Comparison of ENCODE assay signal across 20 cellular contexts in the genomic region with DNA sequence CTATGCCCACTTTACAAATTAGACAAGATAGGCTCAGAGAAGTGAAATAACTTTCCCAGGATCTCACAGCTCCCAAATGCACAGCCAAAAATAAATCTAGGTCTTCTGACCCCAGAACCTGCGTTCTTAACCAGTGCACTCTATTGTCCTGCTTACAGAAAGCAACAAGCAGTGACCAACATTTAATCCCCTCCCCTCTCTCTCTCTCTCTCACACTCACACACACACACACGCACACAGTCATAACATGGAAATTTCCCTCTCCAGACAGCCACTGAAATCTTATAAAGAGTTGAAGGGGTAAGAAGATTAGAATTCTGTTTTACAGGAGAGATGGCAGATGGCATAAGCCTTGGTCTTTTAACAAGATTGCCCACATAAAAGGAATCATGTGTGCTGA. TPM values are rescaled to one million over a fixed set of nuclear protein-coding genes. Genes with fewer than 3 reads are reported as not detected.
DNase-seq lines count a peak whose midpoint lies in the region; ATAC-seq, FAIRE-seq and TF ChIP-seq lines count a peak whose summit lies in the region.
"Had no signal": no experiment of that assay in that cellular context is flagged by ENCODE, and none has a peak within 500 bp of the region (broad histone marks: within the 10 kb centered on the region; RNA-seq: fewer than 3 reads in every experiment).

No MANE protein-coding gene starts in this region.

- no peak overlapping the region for H3K4me2 ChIP-seq in neural progenitor cell
- no peak overlapping the region for H3K4me2 ChIP-seq in HepG2 (ENCODE audit: low read depth, low read length)
- H3K4me2 ChIP-seq: BLaER1 had no signal

- in situ Hi-C loops in HepG2 (cut with HindIII; ENCODE audit: extremely low pct_ligation_motif_present, low pct_unique_long_range_greater_than_20kb), result no loop called here

- H3K79me2 ChIP-seq in neural progenitor cell (ENCODE audit: low read depth) (no peaks in the 10 kb centered on the region), HepG2 (ENCODE audit: insufficient read depth, low read length) (no peaks in the 10 kb centered on the region)

- intact Hi-C loops in adrenal gland (cut with DNase I), result no loop called here
- intact Hi-C loops in HepG2 (cut with micrococcal nuclease; ENCODE audit: unreplicated experiment), result no loop called here

- POLR2A ChIA-PET in HepG2 (lab: Yijun Ruan, JAX), result no interaction called here

- H3K9me3 Mint-ChIP-seq in neural progenitor cell, result no peaks in the 10 kb centered on the region
- H3K9me3 Mint-ChIP-seq: CD14-positive monocyte; CD4-positive, alpha-beta memory T cell had no signal

- H3K27me3 ChIP-seq in WERI-Rb-1 (ENCODE audit: insufficient read depth, low read depth, severe bottlenecking) (no peaks in the 10 kb centered on the region), neural progenitor cell (no peaks in the 10 kb centered on the region), adrenal gland (no peaks in the 10 kb centered on the region), HepG2 (ENCODE audit: control insufficient read depth in 1 of 2, insufficient read depth in 2 of 2, low read length in 2 of 2) (no peaks in the 10 kb centered on the region)
- H3K27me3 ChIP-seq: BLaER1 had no signal

- no TSS peak for BruUV-seq in HepG2 (replicated peaks; lab: Mats Ljungman, UMichigan)

- no peaks in the 10 kb centered on the region for H3K4me1 ChIP-seq in neural progenitor cell
- H3K4me1 ChIP-seq in adrenal gland (replicated peaks in 1 of 2), result no peaks in the 10 kb centered on the region
- no peaks in the 10 kb centered on the region for H3K4me1 ChIP-seq in HepG2 (ENCODE audit: insufficient read depth, low read length)
- H3K4me1 ChIP-seq: BLaER1 had no signal

- no peak for TF ChIP-seq POLR2A in adrenal gland (IDR thresholded peaks at IDR 0.05)
- no peak for TF ChIP-seq POLR2A in HepG2 (IDR thresholded peaks at IDR 0.05; ENCODE audit: insufficient read depth in 1 of 2, low read depth in 2 of 2, low read length in 2 of 2)

- H2AFZ ChIP-seq in neural progenitor cell (replicated peaks), result peak overlapping the region; percentile 5
- H2AFZ ChIP-seq in HepG2 (ENCODE audit: low read length), result no peak overlapping the region
- H2AFZ ChIP-seq: GM23248 had no signal

- WGBS in adrenal gland, 4 donors, result 50 to 78% (median 69%) methylated on average over 2 of the region's 2 CpGs
- 79% methylated on average over 2 of the region's 2 CpGs for whole genome bisulfite sequencing in HepG2 (ENCODE audit: low lambda C conversion rate)

- no peak for TF ChIP-seq RAD21 in HepG2 (CRISPR knock-in tag; IDR thresholded peaks at IDR 0.05)

- no peak overlapping the region for H3K27ac Mint-ChIP-seq in neural progenitor cell

- H3K36me3 ChIP-seq in WERI-Rb-1 (peaks cover 30% of the 10 kb centered on the region), neural progenitor cell (no peaks in the 10 kb centered on the region), adrenal gland (replicated peaks in 1 of 2) (peaks cover 0 to 61% of the 10 kb centered on the region in 2 donors), HepG2 (replicated peaks in 1 of 2; ENCODE audit: control insufficient read depth in 1 of 2, insufficient read depth in 2 of 2, low read length in 2 of 2) (peaks cover 5 to 37% of the 10 kb centered on the region in 2 experiments)

- H3K27ac ChIP-seq in WERI-Rb-1 (peak overlapping the region; percentile 33), neural progenitor cell (no peak overlapping the region), adrenal gland (no peak overlapping the region), HepG2 (ENCODE audit: extremely low read length, insufficient read depth, low read length) (no peak overlapping the region)
- H3K27ac ChIP-seq: BLaER1, GM23248, HL-60 had no signal

- H3K9ac ChIP-seq in neural progenitor cell (no peak overlapping the region), HepG2 (ENCODE audit: insufficient read depth, low read depth, low read length) (no peak overlapping the region)
- H3K9ac ChIP-seq: BLaER1, GM23248 had no signal

- FAIRE-seq in HepG2 (lab: Jason Lieb, UNC), result no peak
- FAIRE-seq: A204.1, G401.6, GM12891, GM19239, H54, K562 had no signal

- DNase-seq in NCI-H524 treated with DMSO at 0.1 percent for 48 hours (lab: John Stamatoyannopoulos, UW), result peak; percentile 92
- DNase-seq in WERI-Rb-1, result peak; percentile 81
- DNase-seq in neural progenitor cell (ENCODE audit: low spot score), result no peak
- DNase-seq in adrenal gland, result no peak
- DNase-seq in HepG2 (ENCODE audit: low spot score), result no peak
- DNase-seq: CD4-positive, alpha-beta memory T cell; GM23248; HCEC 1CT; IMR-90 had no signal

- no peaks in the 10 kb centered on the region for H3K9me3 ChIP-seq in WERI-Rb-1 (ENCODE audit: severe bottlenecking)
- H3K9me3 ChIP-seq in neural progenitor cell (ENCODE audit: low read depth), result no peaks in the 10 kb centered on the region
- H3K9me3 ChIP-seq in adrenal gland (replicated peaks in 1 of 3), result no peaks in the 10 kb centered on the region
- no peaks in the 10 kb centered on the region for H3K9me3 ChIP-seq in HepG2 (ENCODE audit: low read length)
- H3K9me3 ChIP-seq: BLaER1 had no signal

- peaks cover 13% of the 10 kb centered on the region for H3K36me3 Mint-ChIP-seq in neural progenitor cell

- TF ChIP-seq CTCF in WERI-Rb-1 (IDR thresholded peaks at IDR 0.05; ENCODE audit: low read depth, low read length), result no peak
- no peak for TF ChIP-seq CTCF in neural progenitor cell (IDR thresholded peaks at IDR 0.05)
- TF ChIP-seq CTCF in adrenal gland (IDR thresholded peaks at IDR 0.05), result no peak
- TF ChIP-seq CTCF in HepG2 (CRISPR knock-in tag; IDR thresholded peaks at IDR 0.05), result no peak

- no peak overlapping the region for H3K4me3 ChIP-seq in WERI-Rb-1 (ENCODE audit: low read depth, low read length)
- H3K4me3 ChIP-seq in neural progenitor cell, result no peak overlapping the region
- no peak overlapping the region for H3K4me3 ChIP-seq in adrenal gland
- H3K4me3 ChIP-seq in HepG2 (replicated peaks in 1 of 3; ENCODE audit: insufficient read depth in 1 of 3, low read depth in 2 of 3, low read length in 3 of 3), result no peak overlapping the region
- H3K4me3 ChIP-seq: BLaER1, GM23248, K562 had no signal

- H3F3A ChIP-seq in neural progenitor cell (ENCODE audit: low read depth), result no peaks in the 10 kb centered on the region

- H4K20me1 ChIP-seq in neural progenitor cell (ENCODE audit: low read depth) (no peaks in the 10 kb centered on the region), HepG2 (ENCODE audit: insufficient read depth, low read length) (no peaks in the 10 kb centered on the region)
- H4K20me1 ChIP-seq: BLaER1 had no signal

- no peak for ATAC-seq in HepG2
- ATAC-seq in HG03175 (IDR thresholded peaks at IDR 0.05; ENCODE audit: unreplicated experiment), result no peak
- ATAC-seq: K562 had no signal

- CTCF ChIA-PET in HepG2 (lab: Yijun Ruan, JAX; ENCODE audit: low intra/inter-chr PET ratio, low total read pairs), result no interaction called here

- peaks cover 3% of the 10 kb centered on the region for H3K4me1 Mint-ChIP-seq in neural progenitor cell
- H3K4me1 Mint-ChIP-seq: CD4-positive, alpha-beta memory T cell had no signal

- no peaks in the 10 kb centered on the region for H3K27me3 Mint-ChIP-seq in neural progenitor cell (ENCODE audit: insufficient read depth, low read depth)
- H3K27me3 Mint-ChIP-seq: CD4-positive, alpha-beta memory T cell had no signal

- TF ChIP-seq EP300 in HepG2 (IDR thresholded peaks at IDR 0.05; ENCODE audit: low read depth in 2 of 2, low read length in 2 of 2) (no peak), HepG2 (CRISPR knock-in tag; IDR thresholded peaks at IDR 0.05; ENCODE audit: borderline replicate concordance) (no peak)

- no peak overlapping the region for H3K4me3 Mint-ChIP-seq in neural progenitor cell
- H3K4me3 Mint-ChIP-seq: CD14-positive monocyte; CD4-positive, alpha-beta memory T cell had no signal

RNA-seq across cellular contexts. Expression of a gene that starts 29.5 kb away (rescaled TPM):
- total RNA-seq in neural progenitor cell (ENCODE audit: low replicate concordance) (0.96 and 2.5 TPM in 2 replicates), adrenal gland (10 to 100 TPM; 15.9 to 39.1 (median 18.6) TPM), HepG2 (2016; rRNA removed; fragmentation: Illumina TruSeq; extraction: Trizol) (11.1 and 18.6 TPM in 2 replicates)
- polyA plus RNA-seq in adrenal gland (10 to 100 TPM; 21.5 to 43.7 (median 22.3) TPM), HepG2 (2011; rRNA removed) (4.0 and 4.5 TPM in 2 replicates)
- 3.7 and 4.8 TPM in 2 replicates for total RNA-seq in HepG2 (2016; cell fraction: cytosol; rRNA removed; fragmentation: Illumina TruSeq; extraction: Trizol; ENCODE audit: low read depth)
- 11.2 and 19.6 TPM in 2 replicates for total RNA-seq in HepG2 (2016; cell fraction: insoluble cytoplasmic fraction; rRNA removed; fragmentation: Illumina TruSeq; extraction: Trizol)
- 9.0 and 9.6 TPM in 2 replicates for total RNA-seq in HepG2 (2016; cell fraction: membrane; rRNA removed; fragmentation: Illumina TruSeq; extraction: Trizol)
- total RNA-seq in HepG2 (2016; cell fraction: nucleus; rRNA removed; fragmentation: Illumina TruSeq; extraction: Trizol), result 23.8 and 31.9 TPM in 2 replicates
- 1.9 and 3.7 TPM in 2 replicates for polyA plus RNA-seq in HepG2 (2011; cell fraction: cytosol; rRNA removed)
- polyA plus RNA-seq in HepG2 (2011; cell fraction: nucleus; rRNA removed), result 4.1 and 4.8 TPM in 2 replicates
- 4.2 and 4.6 TPM in 2 replicates for polyA plus RNA-seq in HepG2 (2012)
- 1.6 and 1.7 TPM in 2 replicates for polyA plus RNA-seq in HepG2 (2016; cell fraction: cytosol; fragmentation: Illumina TruSeq; extraction: Trizol; ENCODE audit: low read depth)
- 8.9 and 9.5 TPM in 2 replicates for polyA plus RNA-seq in HepG2 (2016; cell fraction: insoluble cytoplasmic fraction; fragmentation: Illumina TruSeq; extraction: Trizol; ENCODE audit: low read depth)
- polyA plus RNA-seq in HepG2 (2016; cell fraction: membrane; fragmentation: Illumina TruSeq; extraction: Trizol; ENCODE audit: low read depth), result 2.7 and 4.0 TPM in 2 replicates
- 31.8 and 33.9 TPM in 2 replicates for polyA plus RNA-seq in HepG2 (2016; cell fraction: nucleus; fragmentation: Illumina TruSeq; extraction: Trizol; ENCODE audit: insufficient read depth, low read depth)
- 6.1 and 6.8 TPM in 2 replicates for polyA minus RNA-seq in HepG2 (2011; rRNA and poly(A)+ RNA removed; ENCODE audit: low replicate concordance)
- 5.4 and 7.4 TPM in 2 replicates for polyA minus RNA-seq in HepG2 (2011; cell fraction: cytosol; rRNA and poly(A)+ RNA removed)
- polyA minus RNA-seq in HepG2 (2011; cell fraction: nucleus; rRNA and poly(A)+ RNA removed), result 23.5 and 24.7 TPM in 2 replicates

RNA-seq across cellular contexts. Expression of a gene that starts 51.7 kb away (rescaled TPM):
- 0.50 and 1.9 TPM in 2 replicates for total RNA-seq in neural progenitor cell (ENCODE audit: low replicate concordance)
- total RNA-seq in adrenal gland, result 10 to 100 TPM in 2 of 8 donors, 1 to 10 TPM in 6; 2.4 to 15.5 (median 6.7) TPM
- polyA plus RNA-seq in adrenal gland, result 1 to 10 TPM; 2.8 to 7.4 (median 6.2) TPM
- total RNA-seq in HepG2 (2016; rRNA removed; fragmentation: Illumina TruSeq; extraction: Trizol), result 1.3 and 2.0 TPM in 2 replicates
- total RNA-seq in HepG2 (2016; cell fraction: cytosol; rRNA removed; fragmentation: Illumina TruSeq; extraction: Trizol; ENCODE audit: low read depth), result 0.62 and 0.81 TPM in 2 replicates
- total RNA-seq in HepG2 (2016; cell fraction: insoluble cytoplasmic fraction; rRNA removed; fragmentation: Illumina TruSeq; extraction: Trizol), result 1.2 and 1.6 TPM in 2 replicates
- 1.5 TPM in 2 replicates for total RNA-seq in HepG2 (2016; cell fraction: membrane; rRNA removed; fragmentation: Illumina TruSeq; extraction: Trizol)
- total RNA-seq in HepG2 (2016; cell fraction: nucleus; rRNA removed; fragmentation: Illumina TruSeq; extraction: Trizol), result 0.75 and 2.1 TPM in 2 replicates
- polyA plus RNA-seq in HepG2 (2011; rRNA removed), result 0.59 and 0.81 TPM in 2 replicates
- polyA plus RNA-seq in HepG2 (2011; cell fraction: cytosol; rRNA removed), result 0.81 and 0.94 TPM in 2 replicates
- 0.11 and 0.29 TPM in 2 replicates for polyA plus RNA-seq in HepG2 (2011; cell fraction: nucleus; rRNA removed)
- 0.48 and 0.64 TPM in 2 replicates for polyA plus RNA-seq in HepG2 (2012)
- 0.52 and 1.4 TPM in 2 replicates for polyA plus RNA-seq in HepG2 (2016; cell fraction: cytosol; fragmentation: Illumina TruSeq; extraction: Trizol; ENCODE audit: low read depth)
- 1.1 and 1.2 TPM in 2 replicates for polyA plus RNA-seq in HepG2 (2016; cell fraction: insoluble cytoplasmic fraction; fragmentation: Illumina TruSeq; extraction: Trizol; ENCODE audit: low read depth)
- 1.3 TPM in 2 replicates for polyA plus RNA-seq in HepG2 (2016; cell fraction: membrane; fragmentation: Illumina TruSeq; extraction: Trizol; ENCODE audit: low read depth)
- polyA plus RNA-seq in HepG2 (2016; cell fraction: nucleus; fragmentation: Illumina TruSeq; extraction: Trizol; ENCODE audit: insufficient read depth, low read depth), result 0.79 and 1.1 TPM in 2 replicates
- 1.6 TPM in 1 of 2 replicates, not detected in the other for polyA minus RNA-seq in HepG2 (2011; rRNA and poly(A)+ RNA removed; ENCODE audit: low replicate concordance)
- 0.35 and 0.79 TPM in 2 replicates for polyA minus RNA-seq in HepG2 (2011; cell fraction: cytosol; rRNA and poly(A)+ RNA removed)
- polyA minus RNA-seq in HepG2 (2011; cell fraction: nucleus; rRNA and poly(A)+ RNA removed), result 1.0 and 1.7 TPM in 2 replicates
- total RNA-seq: CD4-positive, alpha-beta memory T cell; GM23248; HT1080; IMR-90; K562 had no signal
- polyA plus RNA-seq: CD14-positive monocyte; CD4-positive, alpha-beta memory T cell; GM23248; IMR-90; K562 had no signal

Comparison
In these comparisons a context has a peak if more than half of its experiments do, and no peak if none do; other contexts are left out.
1. DNase-seq: peak in NCI-H524 treated with DMSO at 0.1 percent for 48 hours (single experiment) and WERI-Rb-1 (single experiment); none in neural progenitor cell (single experiment), adrenal gland (0 of 7) and HepG2 (single experiment).